In the genomic region with DNA sequence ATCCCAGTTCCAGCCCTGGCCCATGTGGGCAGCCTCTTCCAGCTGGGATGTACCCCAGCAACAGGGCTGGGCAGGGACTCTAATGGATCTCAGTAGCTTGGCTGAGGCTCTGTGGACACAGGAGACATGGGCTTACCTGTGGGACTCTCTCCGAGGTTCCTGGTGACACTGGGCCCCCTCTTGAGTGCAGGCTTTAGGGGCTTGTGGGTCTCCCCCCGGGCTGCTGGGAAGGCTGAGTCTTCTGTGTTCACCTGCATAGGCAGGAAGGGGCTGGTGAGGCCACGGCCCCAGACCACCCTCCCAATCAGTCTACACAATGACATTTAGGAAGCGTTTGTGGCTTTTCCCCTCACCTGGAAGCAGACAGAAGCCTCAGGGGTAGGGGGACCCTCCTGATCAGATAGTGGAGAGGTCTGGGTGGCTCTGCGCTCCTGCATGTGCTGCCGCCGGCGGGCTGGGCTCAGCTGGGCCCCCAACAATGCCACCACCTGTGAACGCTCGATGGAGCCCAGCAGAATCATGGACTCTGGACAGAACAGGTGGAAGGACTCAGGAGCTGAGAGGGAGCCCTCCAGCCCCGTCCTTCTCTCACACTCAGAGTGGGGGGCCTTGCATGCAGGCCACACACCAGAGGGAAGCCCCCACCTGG, we compare ENCODE assay signal across 25 cellular contexts. TPM values are rescaled to one million over a fixed set of nuclear protein-coding genes. Genes with fewer than 3 reads are reported as not detected.
"Had no signal": no experiment of that assay in that cellular context is flagged by ENCODE, and none has a peak within 500 bp of the region (broad histone marks: within the 10 kb centered on the region; RNA-seq: fewer than 3 reads in every experiment).

No MANE protein-coding gene starts in this region.

- H3K9me3 ChIP-seq: ascending aorta, esophagus muscularis mucosa, heart left ventricle, left ventricle myocardium inferior had no signal

- H3K4me1 ChIP-seq: ascending aorta, foreskin keratinocyte, left ventricle myocardium inferior had no signal

- H3K4me3 ChIP-seq: ascending aorta, esophagus muscularis mucosa, heart left ventricle, left ventricle myocardium inferior, skin epidermis had no signal

- DNase-seq: activated CD4-positive, alpha-beta memory T cell treated with anti-CD3 and anti-CD28 coated beads for 36 hours; activated CD4-positive, alpha-beta T cell treated with anti-CD3 and anti-CD28 coated beads, Interleukin-2, amount 10 ng/mL, durations not matched to agents 24 days and 14 days; activated CD4-positive, CD25-positive, alpha-beta regulatory T cell treated with anti-CD3 and anti-CD28 coated beads, Interleukin-2, amount 50 U/mL, for 72 hours; activated CD8-positive, alpha-beta memory T cell treated with anti-CD3 and anti-CD28 coated beads, Interleukin-2, amount 50 U/mL, for 4 hours; activated gamma-delta T cell; activated naive CD4-positive, alpha-beta T cell treated with anti-CD3 and anti-CD28 coated beads, Interleukin-2, amount 10 ng/mL, durations not matched to agents 7 days and 5 days; activated naive CD8-positive, alpha-beta T cell treated with anti-CD3 and anti-CD28 coated beads, Interleukin-2, amount 10 ng/mL, durations not matched to agents 7 days and 5 days; activated T-cell treated with anti-CD3 and anti-CD28 coated beads, Interleukin-2, amount 50 U/mL, for 1 hour; brain microvascular endothelial cell; effector CD4-positive, alpha-beta T cell; foreskin keratinocyte; heart left ventricle; left ventricle myocardium inferior; naive thymus-derived CD4-positive, alpha-beta T cell; nucleus accumbens; stimulated activated CD4-positive, alpha-beta T cell treated with anti-CD3 and anti-CD28 coated beads, Interleukin-4, amount 100 ng/mL, for 24 hours; stimulated activated naive CD8-positive, alpha-beta T cell treated with anti-CD3 and anti-CD28 coated beads, Interleukin-15, amount 100 ng/mL, for 72 hours; T-helper 2 cell had no signal

- H3K27me3 ChIP-seq: ascending aorta, brain microvascular endothelial cell, esophagus muscularis mucosa, foreskin keratinocyte, heart left ventricle had no signal

- H3K36me3 ChIP-seq: brain microvascular endothelial cell had no signal

- H3K27ac ChIP-seq: ascending aorta, brain microvascular endothelial cell, esophagus muscularis mucosa, foreskin keratinocyte, heart left ventricle, left ventricle myocardium inferior, skin epidermis had no signal

RNA-seq across cellular contexts. Expression of a gene that starts 25.0 kb away (rescaled TPM):
- total RNA-seq: activated CD4-positive, alpha-beta memory T cell treated with anti-CD3 and anti-CD28 coated beads for 36 hours; activated CD4-positive, alpha-beta T cell treated with anti-CD3 and anti-CD28 coated beads, Interleukin-2, amount 10 ng/mL, durations not matched to agents 24 days and 14 days; activated CD8-positive, alpha-beta memory T cell treated with anti-CD3 and anti-CD28 coated beads for 36 hours; activated naive CD8-positive, alpha-beta T cell treated with anti-CD3 and anti-CD28 coated beads, Interleukin-2, amount 10 ng/mL, durations not matched to agents 7 days and 5 days; activated T-helper 1 cell treated with anti-CD3 and anti-CD28 coated beads, Interleukin-12 subunit alpha, Interleukin-12 subunit beta, Interleukin-2, Interleukin-4 antibody, amounts not matched to agents 30 ng/mL and 10 ng/mL and 1 ng/mL, durations not matched to agents 14 hours and 24 hours and 36 hours; ascending aorta; chondrocyte; foreskin keratinocyte; lung microvascular endothelial cell; naive thymus-derived CD4-positive, alpha-beta T cell had no signal
- polyA plus RNA-seq: foreskin keratinocyte; naive thymus-derived CD4-positive, alpha-beta T cell had no signal

RNA-seq across cellular contexts. Expression of a gene that starts 26.8 kb away (rescaled TPM):
- total RNA-seq: activated CD4-positive, alpha-beta T cell treated with anti-CD3 and anti-CD28 coated beads, Interleukin-2, amount 10 ng/mL, durations not matched to agents 24 days and 14 days; activated CD8-positive, alpha-beta memory T cell treated with anti-CD3 and anti-CD28 coated beads for 36 hours; activated naive CD8-positive, alpha-beta T cell treated with anti-CD3 and anti-CD28 coated beads, Interleukin-2, amount 10 ng/mL, durations not matched to agents 7 days and 5 days; activated T-helper 1 cell treated with anti-CD3 and anti-CD28 coated beads, Interleukin-12 subunit alpha, Interleukin-12 subunit beta, Interleukin-2, Interleukin-4 antibody, amounts not matched to agents 30 ng/mL and 10 ng/mL and 1 ng/mL, durations not matched to agents 14 hours and 24 hours and 36 hours; foreskin keratinocyte; naive thymus-derived CD4-positive, alpha-beta T cell had no signal
- polyA plus RNA-seq: foreskin keratinocyte; naive thymus-derived CD4-positive, alpha-beta T cell had no signal
